ENCODE assay signal across 8 cellular contexts in genomic region chr9:74887041-74887980, GRCh38. TPM values are rescaled to one million over a fixed set of nuclear protein-coding genes. Genes with fewer than 3 reads are reported as not detected.
DNase-seq lines count a peak whose midpoint lies in the region; ATAC-seq and TF ChIP-seq lines count a peak whose summit lies in the region.

A gene with protein sequence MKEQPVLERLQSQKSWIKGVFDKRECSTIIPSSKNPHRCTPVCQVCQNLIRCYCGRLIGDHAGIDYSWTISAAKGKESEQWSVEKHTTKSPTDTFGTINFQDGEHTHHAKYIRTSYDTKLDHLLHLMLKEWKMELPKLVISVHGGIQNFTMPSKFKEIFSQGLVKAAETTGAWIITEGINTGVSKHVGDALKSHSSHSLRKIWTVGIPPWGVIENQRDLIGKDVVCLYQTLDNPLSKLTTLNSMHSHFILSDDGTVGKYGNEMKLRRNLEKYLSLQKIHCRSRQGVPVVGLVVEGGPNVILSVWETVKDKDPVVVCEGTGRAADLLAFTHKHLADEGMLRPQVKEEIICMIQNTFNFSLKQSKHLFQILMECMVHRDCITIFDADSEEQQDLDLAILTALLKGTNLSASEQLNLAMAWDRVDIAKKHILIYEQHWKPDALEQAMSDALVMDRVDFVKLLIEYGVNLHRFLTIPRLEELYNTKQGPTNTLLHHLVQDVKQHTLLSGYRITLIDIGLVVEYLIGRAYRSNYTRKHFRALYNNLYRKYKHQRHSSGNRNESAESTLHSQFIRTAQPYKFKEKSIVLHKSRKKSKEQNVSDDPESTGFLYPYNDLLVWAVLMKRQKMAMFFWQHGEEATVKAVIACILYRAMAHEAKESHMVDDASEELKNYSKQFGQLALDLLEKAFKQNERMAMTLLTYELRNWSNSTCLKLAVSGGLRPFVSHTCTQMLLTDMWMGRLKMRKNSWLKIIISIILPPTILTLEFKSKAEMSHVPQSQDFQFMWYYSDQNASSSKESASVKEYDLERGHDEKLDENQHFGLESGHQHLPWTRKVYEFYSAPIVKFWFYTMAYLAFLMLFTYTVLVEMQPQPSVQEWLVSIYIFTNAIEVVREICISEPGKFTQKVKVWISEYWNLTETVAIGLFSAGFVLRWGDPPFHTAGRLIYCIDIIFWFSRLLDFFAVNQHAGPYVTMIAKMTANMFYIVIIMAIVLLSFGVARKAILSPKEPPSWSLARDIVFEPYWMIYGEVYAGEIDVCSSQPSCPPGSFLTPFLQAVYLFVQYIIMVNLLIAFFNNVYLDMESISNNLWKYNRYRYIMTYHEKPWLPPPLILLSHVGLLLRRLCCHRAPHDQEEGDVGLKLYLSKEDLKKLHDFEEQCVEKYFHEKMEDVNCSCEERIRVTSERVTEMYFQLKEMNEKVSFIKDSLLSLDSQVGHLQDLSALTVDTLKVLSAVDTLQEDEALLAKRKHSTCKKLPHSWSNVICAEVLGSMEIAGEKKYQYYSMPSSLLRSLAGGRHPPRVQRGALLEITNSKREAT (N-terminal part only) (minus strand): TSS chr9:74887921. CDS start chr9:74887856, 65 bp downstream.

- intact Hi-C loops in right lobe of liver (cut with DNase I), result no loop called here

- H3K9me3 ChIP-seq in WERI-Rb-1 (ENCODE audit: severe bottlenecking) (peaks cover 2% of the 10 kb centered on the region), right lobe of liver (no peaks in the 10 kb centered on the region)

- no peak for TF ChIP-seq POLR2A in right lobe of liver (IDR thresholded peaks at IDR 0.05)

- peak; percentile 52 for ATAC-seq in GM18867 (IDR thresholded peaks at IDR 0.05; ENCODE audit: unreplicated experiment)
- ATAC-seq in right lobe of liver, result peak; percentile 93 to 97 (median 94)
- ATAC-seq in HG02763 (IDR thresholded peaks at IDR 0.05; ENCODE audit: unreplicated experiment), result no peak

- TF ChIP-seq CTCF in WERI-Rb-1 (IDR thresholded peaks at IDR 0.05; ENCODE audit: low read depth, low read length), result no peak
- TF ChIP-seq CTCF in right lobe of liver (IDR thresholded peaks at IDR 0.05), result no peak

- H3K4me3 ChIP-seq in WERI-Rb-1 (ENCODE audit: low read depth, low read length) (peak within 1 kb of the TSS; percentile 86), right lobe of liver (peak within 1 kb of the TSS; percentile 50 to 57 (median 56))

- DNase-seq in A172 (ENCODE audit: low spot score) (peak; percentile 53), NCI-H1694 treated with DMSO at 0.1 percent for 48 hours (lab: John Stamatoyannopoulos, UW) (peak; percentile 45), WERI-Rb-1 (peak; percentile 88), ecto neural progenitor cell (ENCODE audit: low spot score) (peak; percentile 77), right lobe of liver (peak; percentile 79 to 91 (median 88))
- DNase-seq in stimulated activated CD4-positive, alpha-beta T cell treated with anti-CD3 and anti-CD28 coated beads, Interleukin-2, amount 100 ng/mL, for 24 hours, result peak; percentile 33 to 59

- 3% methylated on average over 32 of the region's 64 CpGs for WGBS in right lobe of liver (ENCODE audit: insufficient coverage, low coverage, low lambda C conversion rate, missing lambda C conversion rate)

- H3K4me1 ChIP-seq in right lobe of liver, result no peaks in the 10 kb centered on the region

- H3K27ac ChIP-seq in WERI-Rb-1 (peak within 1 kb of the TSS; percentile 75), right lobe of liver (peak within 1 kb of the TSS in 2 of 3 donors; percentile 44 to 64)

- H3K36me3 ChIP-seq in WERI-Rb-1 (no peaks in the 10 kb centered on the region), right lobe of liver (no peaks in the 10 kb centered on the region)

- H3K27me3 ChIP-seq in WERI-Rb-1 (ENCODE audit: insufficient read depth, low read depth, severe bottlenecking) (no peaks in the 10 kb centered on the region), right lobe of liver (no peaks in the 10 kb centered on the region)

RNA-seq across cellular contexts. Expression of the gene that starts here (rescaled TPM):
- 0.05 and 0.17 TPM in 2 replicates for total RNA-seq in A172 (2014; rRNA removed; shearing (Covaris generic))
- total RNA-seq in right lobe of liver, result under 1 TPM in 5 of 6 experiments, not detected in 1; 0.05 to 0.24 (median 0.15) TPM

Comparison
In these comparisons a context has a peak if more than half of its experiments do, and no peak if none do; other contexts are left out.
1. Peak in DNase-seq in A172; RNA of the gene not detected or under 1 TPM.
2. Peak in DNase-seq, ATAC-seq, H3K4me3 ChIP-seq and H3K27ac ChIP-seq in right lobe of liver; RNA of the gene not detected or under 1 TPM.